Comparison of ENCODE assay signal across 16 cellular contexts in the genomic region with DNA sequence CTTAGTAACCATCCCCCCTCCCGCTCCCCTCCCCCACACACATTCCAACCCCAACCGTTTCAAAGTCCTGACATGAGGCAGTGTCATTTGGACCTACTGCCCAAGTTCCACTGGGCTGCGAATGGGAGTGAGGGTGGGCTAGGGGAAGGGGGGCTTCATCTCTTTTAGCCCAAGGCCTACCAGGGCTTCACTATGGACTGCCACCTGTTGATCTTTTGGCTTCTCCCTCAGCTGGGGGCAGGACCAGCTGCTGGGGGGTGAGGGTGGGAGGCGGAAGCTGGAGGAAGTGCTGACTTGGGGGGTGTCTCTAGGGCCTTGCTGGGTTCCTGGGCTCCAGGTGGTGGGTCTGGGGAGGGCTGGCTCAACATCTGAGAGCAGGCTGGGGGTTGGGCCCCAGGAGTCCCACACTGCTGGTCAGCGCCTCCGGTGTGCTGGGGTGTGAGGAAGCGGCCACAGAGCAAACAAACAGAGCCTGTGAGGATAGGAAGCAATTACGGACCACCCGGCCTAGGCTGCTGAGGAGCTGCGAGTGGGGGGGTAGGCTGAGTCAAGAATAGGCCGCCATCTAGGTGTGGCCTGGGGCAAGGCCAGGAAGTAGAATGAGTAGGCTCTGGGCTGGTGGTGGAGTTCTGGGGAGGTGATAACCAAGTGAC.
DNase-seq lines count a peak whose midpoint lies in the region; ATAC-seq, FAIRE-seq and TF ChIP-seq lines count a peak whose summit lies in the region.
"Had no signal": no experiment of that assay in that cellular context is flagged by ENCODE, and none has a peak within 500 bp of the region (broad histone marks: within the 10 kb centered on the region; RNA-seq: fewer than 3 reads in every experiment).

No MANE protein-coding gene starts in this region.

- H3K4me2 ChIP-seq in K562 (ENCODE audit: insufficient read depth, low read length), result no peak overlapping the region
- H3K4me2 ChIP-seq in mesendoderm (ENCODE audit: low read length), result no peak overlapping the region

- no peak overlapping the region for H3K23ac ChIP-seq in mesendoderm (ENCODE audit: low read length)

- no peak overlapping the region for H2BK120ac ChIP-seq in mesendoderm (ENCODE audit: low read depth, low read length)

- intact Hi-C loops in K562 (cut with micrococcal nuclease) (no loop called here), stomach (cut with DNase I; ENCODE audit: low total_unique reads) (no loop called here)

- H3K4ac ChIP-seq in mesendoderm (ENCODE audit: low read depth, low read length), result no peak overlapping the region

- no peaks in the 10 kb centered on the region for H3K9me1 ChIP-seq in K562 (ENCODE audit: control insufficient read depth, insufficient read depth, low read length)

- no peaks in the 10 kb centered on the region for H3K79me1 ChIP-seq in mesendoderm (ENCODE audit: low read length)

- no peak for TF ChIP-seq CTCF in K562 (IDR thresholded peaks at IDR 0.05 in 2 of 3, conservative IDR thresholded peaks at IDR 0.05 in 1 of 3; ENCODE audit: insufficient read depth in 2 of 3, low read depth in 1 of 3, low read length in 3 of 3)
- TF ChIP-seq CTCF in stomach (IDR thresholded peaks at IDR 0.05), result no peak

- POLR2A ChIA-PET in K562 (lab: Yijun Ruan, JAX), result no interaction called here

- in situ Hi-C loops in K562 (cut with MboI), result no loop called here

- no peak overlapping the region for H4K5ac ChIP-seq in mesendoderm (ENCODE audit: low read length)

- H3K4me1 ChIP-seq in K562 (replicated peaks in 1 of 2; ENCODE audit: control insufficient read depth in 2 of 2, insufficient read depth in 2 of 2, low read length in 2 of 2) (no peaks in the 10 kb centered on the region), mesendoderm (ENCODE audit: control insufficient read depth, low read depth, low read length) (no peaks in the 10 kb centered on the region), stomach (no peaks in the 10 kb centered on the region)

- FAIRE-seq in K562 (lab: Jason Lieb, UNC), result no peak
- FAIRE-seq: RCC 7860 had no signal

- H3K27me3 ChIP-seq in H7 (ENCODE audit: control insufficient read depth, insufficient read depth, low read length) (peaks cover 6% of the 10 kb centered on the region; the same call in 1 of the 2 replicates), K562 (ENCODE audit: control insufficient read depth in 2 of 2, insufficient read depth in 2 of 2, low read length in 2 of 2) (peaks cover 0 to 12% of the 10 kb centered on the region in 2 experiments; a peak in 2 of 5 replicates), mesendoderm (ENCODE audit: insufficient read depth, low read length, poor library complexity) (no peaks in the 10 kb centered on the region), stomach (peaks cover 0 to 12% (median 6%) of the 10 kb centered on the region in 3 donors)

- no peak overlapping the region for H2BK5ac ChIP-seq in mesendoderm (ENCODE audit: low read length)

- no peak overlapping the region for H3K56ac ChIP-seq in mesendoderm (ENCODE audit: low read length)

- no TSS peak for BruUV-seq in K562 (replicated peaks; lab: Mats Ljungman, UMichigan)

- no peak overlapping the region for H2AFZ ChIP-seq in K562 (ENCODE audit: low read depth, low read length)

- H3K18ac ChIP-seq in mesendoderm (ENCODE audit: low read length), result no peak overlapping the region

- no peak for TF ChIP-seq EP300 in K562 (IDR thresholded peaks at IDR 0.05; ENCODE audit: low read length)
- no peak for TF ChIP-seq EP300 in stomach (IDR thresholded peaks at IDR 0.05)

- DNase-seq in H7 (peak; percentile 73), K562 (ENCODE audit: extremely low read depth in 1 of 4, low spot score in 3 of 4) (peak in 1 of 4 experiments; percentile 24), mesendoderm (peak; percentile 62), stomach (no peak), NCI-H2029 (lab: John Stamatoyannopoulos, UW) (no peak), OCI-M2 (lab: John Stamatoyannopoulos, UW; ENCODE audit: unreplicated experiment) (no peak)
- DNase-seq: CD4-positive, alpha-beta memory T cell; GDM1; HCEC 1CT; IMR-90; NCI-H1417; NCI-H1694 treated with DMSO at 0.1 percent for 48 hours; NCI-H446; NCI-H526 had no signal

- peak; percentile 66 for ATAC-seq in K562
- ATAC-seq in GM18870 (IDR thresholded peaks at IDR 0.05; ENCODE audit: unreplicated experiment), result no peak

- H3K36me3 ChIP-seq in H7 (replicated peaks; ENCODE audit: control insufficient read depth, insufficient read depth, low read length), result no peaks in the 10 kb centered on the region
- H3K36me3 ChIP-seq in K562 (ENCODE audit: control insufficient read depth, insufficient read depth, low read length), result no peaks in the 10 kb centered on the region
- H3K36me3 ChIP-seq in mesendoderm (ENCODE audit: control insufficient read depth, insufficient read depth, low read length), result no peaks in the 10 kb centered on the region
- no peaks in the 10 kb centered on the region for H3K36me3 ChIP-seq in stomach

- H3K79me2 ChIP-seq in K562 (ENCODE audit: control insufficient read depth, insufficient read depth, low read length) (no peaks in the 10 kb centered on the region), mesendoderm (ENCODE audit: control insufficient read depth, insufficient read depth, low read length) (no peaks in the 10 kb centered on the region)

- no peak for TF ChIP-seq RAD21 in K562 (CRISPR knock-in tag; conservative IDR thresholded peaks at IDR 0.05 in 1 of 2, IDR thresholded peaks at IDR 0.05 in 1 of 2)

- H4K8ac ChIP-seq in mesendoderm (ENCODE audit: low read depth, low read length), result no peak overlapping the region

- H3K27ac ChIP-seq in K562 (ENCODE audit: extremely low read depth, low read depth, low read length) (no peak overlapping the region), mesendoderm (ENCODE audit: low read depth, low read length) (no peak overlapping the region), stomach (no peak overlapping the region)

- no peak overlapping the region for H2AK5ac ChIP-seq in mesendoderm (ENCODE audit: low read length)

- TF ChIP-seq POLR2A in K562 (conservative IDR thresholded peaks at IDR 0.05), result no peak
- no peak for TF ChIP-seq POLR2A in stomach (IDR thresholded peaks at IDR 0.05)

- H2BK15ac ChIP-seq in mesendoderm (replicated peaks; ENCODE audit: low read depth), result no peak overlapping the region

- CTCF ChIA-PET in K562 (lab: Yijun Ruan, JAX; ENCODE audit: low intra/inter-chr PET ratio), result no interaction called here

- WGBS in K562 (ENCODE audit: insufficient coverage, low coverage, missing lambda C conversion rate), result 17% methylated on average over 7 of the region's 11 CpGs
- no CpG with 5 or more reads among the region's 11 CpGs for WGBS in mesendoderm (ENCODE audit: extremely low coverage, insufficient coverage, low lambda C conversion rate)
- 72 to 84% (median 75%) methylated on average over 11 of the region's 11 CpGs for WGBS in stomach, 5 donors

- H3K4me3 ChIP-seq in H7 (ENCODE audit: insufficient read depth, low read depth, low read length), result no peak overlapping the region
- H3K4me3 ChIP-seq in K562, result no peak overlapping the region
- no peak overlapping the region for H3K4me3 ChIP-seq in mesendoderm (ENCODE audit: low read length)
- H3K4me3 ChIP-seq in stomach, result no peak overlapping the region

- H4K20me1 ChIP-seq in K562 (replicated peaks; ENCODE audit: control insufficient read depth, insufficient read depth, low read length), result no peaks in the 10 kb centered on the region; the same call in 1 of the 2 replicates

- no peaks in the 10 kb centered on the region for H3K9me3 ChIP-seq in K562 (replicated peaks; ENCODE audit: control insufficient read depth, insufficient read depth, low read depth, low read length)
- H3K9me3 ChIP-seq in stomach, result no peaks in the 10 kb centered on the region

- no peak overlapping the region for H3K9ac ChIP-seq in K562 (ENCODE audit: insufficient read depth in 1 of 2, low read depth in 2 of 2, low read length in 2 of 2)
- H3K9ac ChIP-seq in mesendoderm (ENCODE audit: low read length), result no peak overlapping the region

TF ChIP-seq in K562, 482 proteins besides CTCF, POLR2A, EP300 and RAD21 (continues in another document):
- TF ChIP-seq PREB (CRISPR knock-in tag; IDR thresholded peaks at IDR 0.05), result no peak
- no peak for TF ChIP-seq SLC30A9 (CRISPR knock-in tag; IDR thresholded peaks at IDR 0.05)
- no peak for TF ChIP-seq JUN (IDR thresholded peaks at IDR 0.05; ENCODE audit: borderline replicate concordance, low read depth, low read length)
- no peak for TF ChIP-seq JUN (CRISPR knock-in tag; IDR thresholded peaks at IDR 0.05; ENCODE audit: borderline replicate concordance)
- no peak for TF ChIP-seq KLF6 (CRISPR knock-in tag; IDR thresholded peaks at IDR 0.05; ENCODE audit: borderline replicate concordance)
- TF ChIP-seq, protein P1, sequence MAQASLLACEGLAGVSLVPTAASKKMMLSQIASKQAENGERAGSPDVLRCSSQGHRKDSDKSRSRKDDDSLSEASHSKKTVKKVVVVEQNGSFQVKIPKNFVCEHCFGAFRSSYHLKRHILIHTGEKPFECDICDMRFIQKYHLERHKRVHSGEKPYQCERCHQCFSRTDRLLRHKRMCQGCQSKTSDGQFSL (CRISPR knock-in tag; IDR thresholded peaks at IDR 0.05), result peak; percentile 91
- TF ChIP-seq, protein P1 (tag; IDR thresholded peaks at IDR 0.05), result no peak

Comparison
In these comparisons a context has a peak if more than half of its experiments do, and no peak if none do; other contexts are left out.
1. DNase-seq: peak in H7 (single experiment) and mesendoderm (single experiment); none in stomach (single experiment), NCI-H2029 (single experiment) and OCI-M2 (single experiment).